Comparison of ENCODE assay signal across 14 cellular contexts in the genomic region with DNA sequence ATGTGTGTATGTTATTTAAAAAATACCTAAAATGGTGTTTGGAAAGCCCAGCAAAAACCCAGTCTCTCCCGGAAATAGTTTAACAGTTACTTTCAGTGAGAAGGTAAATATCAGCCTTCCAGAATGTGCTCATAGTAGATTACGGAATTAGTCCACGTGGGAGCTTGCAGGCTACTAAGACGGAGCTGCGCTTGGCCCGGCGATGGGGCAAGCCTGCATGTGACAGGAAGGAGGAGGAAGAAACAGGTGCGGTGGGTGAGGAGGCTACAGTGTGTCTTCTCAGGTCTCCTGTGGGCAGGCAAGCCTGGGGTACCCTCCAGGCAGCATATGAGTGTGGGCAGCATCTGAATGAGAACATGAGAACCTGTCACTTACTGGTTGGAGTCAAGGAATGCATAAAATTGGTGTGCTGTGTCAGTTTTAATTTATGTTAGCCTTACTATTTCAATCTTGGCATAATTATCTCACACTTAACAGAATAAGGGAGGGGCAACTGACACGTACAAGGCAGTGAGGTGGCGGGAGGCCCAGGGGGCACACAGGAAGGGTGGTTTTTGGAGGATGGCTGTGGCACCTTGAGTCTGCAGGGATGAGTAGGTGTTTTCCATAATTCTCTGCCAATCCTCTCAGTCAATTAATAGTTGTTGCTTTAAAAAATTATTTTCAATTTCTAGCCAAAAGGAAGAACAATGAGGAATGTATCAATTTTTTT. TPM values are rescaled to one million over a fixed set of nuclear protein-coding genes. Genes with fewer than 3 reads are reported as not detected.
DNase-seq lines count a peak whose midpoint lies in the region; ATAC-seq, FAIRE-seq and TF ChIP-seq lines count a peak whose summit lies in the region.
"Had no signal": no experiment of that assay in that cellular context is flagged by ENCODE, and none has a peak within 500 bp of the region (broad histone marks: within the 10 kb centered on the region; RNA-seq: fewer than 3 reads in every experiment).

No MANE protein-coding gene starts in this region.

- H3K36me3 ChIP-seq in pancreas: no peaks in the 10 kb centered on the region
- H3K36me3 ChIP-seq: tibial artery had no signal

- 62 to 63% methylated on average over 10 of the region's 10 CpGs for WGBS in pancreas, 2 donors

- peak; percentile 42 for DNase-seq in GM12865 (ENCODE audit: low read depth)
- peak; percentile 26 for DNase-seq in NOMO-1 treated with DMSO at 0.1 percent for 48 hours (lab: John Stamatoyannopoulos, UW; ENCODE audit: unreplicated experiment)
- no peak for DNase-seq in effector memory CD8-positive, alpha-beta T cell
- no peak for DNase-seq in pancreas
- no peak for DNase-seq in NCI-H748 (lab: John Stamatoyannopoulos, UW; ENCODE audit: unreplicated experiment)
- DNase-seq: dermis blood vessel endothelial cell, foreskin fibroblast, NCI-H2029 treated with DMSO at 0.1 percent for 48 hours, tibial artery had no signal

- H3K4me3 Mint-ChIP-seq in effector memory CD8-positive, alpha-beta T cell: no peak overlapping the region

- H3K27me3 ChIP-seq in pancreas: no peaks in the 10 kb centered on the region
- H3K27me3 ChIP-seq: tibial artery had no signal

- no peaks in the 10 kb centered on the region for H3K9me3 ChIP-seq in pancreas
- H3K9me3 ChIP-seq: tibial artery had no signal

- no peak overlapping the region for H3K27ac ChIP-seq in pancreas
- H3K27ac ChIP-seq: tibial artery had no signal

- TF ChIP-seq CTCF in GM12865 (IDR thresholded peaks at IDR 0.05; ENCODE audit: insufficient read depth, low read depth, low read length, missing control alignments) (no peak), pancreas (IDR thresholded peaks at IDR 0.05) (no peak)

- peaks cover 17 to 23% of the 10 kb centered on the region in 2 donors for H3K27me3 Mint-ChIP-seq in effector memory CD8-positive, alpha-beta T cell

- H3K4me3 ChIP-seq in GM12865 (ENCODE audit: low read depth, low read length) (no peak overlapping the region), pancreas (no peak overlapping the region)
- H3K4me3 ChIP-seq: tibial artery had no signal

- FAIRE-seq in pancreas (lab: Jason Lieb, UNC): no peak
- FAIRE-seq: D721Med, islet of Langerhans had no signal

- H3K27ac Mint-ChIP-seq in effector memory CD8-positive, alpha-beta T cell: peak overlapping the region in 1 of 2 donors; percentile 6

- ATAC-seq in effector memory CD8-positive, alpha-beta T cell (replicated peaks): peak; percentile 22
- peak in 3 of 4 donors; percentile 22 to 54 (median 46) for ATAC-seq in pancreas
- no peak for ATAC-seq in HG03521 (IDR thresholded peaks at IDR 0.05; ENCODE audit: unreplicated experiment)
- ATAC-seq in GM21515 (IDR thresholded peaks at IDR 0.05; ENCODE audit: unreplicated experiment): no peak
- ATAC-seq: sciatic nerve had no signal

- H3K36me3 Mint-ChIP-seq in effector memory CD8-positive, alpha-beta T cell (ENCODE audit: insufficient read depth): no peaks in the 10 kb centered on the region

- peaks cover 5 to 6% of the 10 kb centered on the region in 2 donors for H3K4me1 Mint-ChIP-seq in effector memory CD8-positive, alpha-beta T cell (ENCODE audit: low read depth in 2 of 2)

- no peaks in the 10 kb centered on the region for H3K9me3 Mint-ChIP-seq in effector memory CD8-positive, alpha-beta T cell

- intact Hi-C loops in pancreas (cut with DNase I): no loop called here

- no peaks in the 10 kb centered on the region for H3K4me1 ChIP-seq in pancreas
- H3K4me1 ChIP-seq: tibial artery had no signal

RNA-seq across cellular contexts. Expression of a gene that starts 35.7 kb away (rescaled TPM):
- total RNA-seq in pancreas: 1 to 10 TPM in 3 of 6 donors, under 1 TPM in 3; 0.46 to 5.5 (median 2.3) TPM
- polyA plus RNA-seq in pancreas: 1 to 10 TPM in 1 of 2 donors, under 1 TPM in 1; 0.61 to 1.1 TPM

Comparison
In these comparisons a context has a peak if more than half of its experiments do, and no peak if none do; other contexts are left out.
1. DNase-seq: peak in GM12865 (single experiment) and NOMO-1 treated with DMSO at 0.1 percent for 48 hours (single experiment); none in effector memory CD8-positive, alpha-beta T cell (0 of 3), pancreas (0 of 6) and NCI-H748 (single experiment).
2. ATAC-seq: peak in effector memory CD8-positive, alpha-beta T cell (single experiment) and pancreas (3 of 4); none in HG03521 (single experiment) and GM21515 (single experiment).